9 cellular contexts compared by ENCODE assay signal in genomic region chr5:159773062-159773924, GRCh38.
DNase-seq lines count a peak whose midpoint lies in the region; ATAC-seq, FAIRE-seq and TF ChIP-seq lines count a peak whose summit lies in the region.
"Had no signal": no experiment of that assay in that cellular context is flagged by ENCODE, and none has a peak within 500 bp of the region (broad histone marks: within the 10 kb centered on the region; RNA-seq: fewer than 3 reads in every experiment).

No MANE protein-coding gene starts in this region.

- no peak for TF ChIP-seq EP300 in HepG2 (IDR thresholded peaks at IDR 0.05; ENCODE audit: low read depth in 2 of 2, low read length in 2 of 2)
- TF ChIP-seq EP300 in HepG2 (CRISPR knock-in tag; IDR thresholded peaks at IDR 0.05; ENCODE audit: borderline replicate concordance), result no peak

- H3K9ac ChIP-seq in HepG2 (ENCODE audit: insufficient read depth, low read depth, low read length), result no peak overlapping the region

- H3K27me3 Mint-ChIP-seq in dendritic cell treated with granulocyte-macrophage colony-stimulating factor and Interleukin-4, amounts not matched to agents 40 ng/mL and 50 ng/mL, for 4 days, result peaks cover 49% of the 10 kb centered on the region

- no peaks in the 10 kb centered on the region for H3K4me1 ChIP-seq in HepG2 (ENCODE audit: insufficient read depth, low read length)

- in situ Hi-C loops in HepG2 (cut with HindIII; ENCODE audit: extremely low pct_ligation_motif_present, low pct_unique_long_range_greater_than_20kb), result no loop called here

- H3K27ac Mint-ChIP-seq in dendritic cell treated with granulocyte-macrophage colony-stimulating factor and Interleukin-4, amounts not matched to agents 40 ng/mL and 50 ng/mL, for 4 days, result peak overlapping the region; percentile 30

- no peaks in the 10 kb centered on the region for H3K9me3 Mint-ChIP-seq in dendritic cell treated with granulocyte-macrophage colony-stimulating factor and Interleukin-4, amounts not matched to agents 40 ng/mL and 50 ng/mL, for 4 days

- TF ChIP-seq CTCF in HepG2 (CRISPR knock-in tag; IDR thresholded peaks at IDR 0.05), result peak; percentile 46

- no peak for FAIRE-seq in HepG2 (lab: Jason Lieb, UNC)
- FAIRE-seq: A204.1 had no signal

- CTCF ChIA-PET in HepG2 (lab: Yijun Ruan, JAX; ENCODE audit: low intra/inter-chr PET ratio, low total read pairs), result no interaction called here

- peak overlapping the region in 1 of 3 experiments; percentile 23; a peak in 2 of 6 replicates for H3K4me3 ChIP-seq in HepG2 (replicated peaks in 1 of 3; ENCODE audit: insufficient read depth in 1 of 3, low read depth in 2 of 3, low read length in 3 of 3)

- DNase-seq in DMS 273 (lab: John Stamatoyannopoulos, UW; ENCODE audit: unreplicated experiment), result peak; percentile 87
- DNase-seq in DMS 273 treated with DMSO at 0.1 percent for 48 hours (lab: John Stamatoyannopoulos, UW), result no peak
- peak; percentile 58 for DNase-seq in NCI-H1105 treated with DMSO at 0.1 percent for 48 hours (lab: John Stamatoyannopoulos, UW)
- DNase-seq in activated CD4-positive, alpha-beta T cell treated with anti-CD3 and anti-CD28 coated beads, Interleukin-2, amount 50 U/mL, for 4 hours, result peak; percentile 60 to 66
- DNase-seq in HepG2 (ENCODE audit: low spot score), result no peak
- peak; percentile 65 to 79 for DNase-seq in stimulated activated CD4-positive, alpha-beta T cell treated with anti-CD3 and anti-CD28 coated beads, Interleukin-2, amount 100 ng/mL, for 48 hours

- 11% methylated on average over 21 of the region's 71 CpGs for WGBS in HepG2 (ENCODE audit: low lambda C conversion rate)

- POLR2A ChIA-PET in HepG2 (lab: Yijun Ruan, JAX), result no interaction called here

- no peaks in the 10 kb centered on the region for H3K36me3 ChIP-seq in HepG2 (replicated peaks in 1 of 2; ENCODE audit: control insufficient read depth in 1 of 2, insufficient read depth in 2 of 2, low read length in 2 of 2)

- no peaks in the 10 kb centered on the region for H3K9me3 ChIP-seq in HepG2 (ENCODE audit: low read length)

- H2AFZ ChIP-seq in HepG2 (ENCODE audit: low read length), result no peak overlapping the region

- H4K20me1 ChIP-seq in HepG2 (ENCODE audit: insufficient read depth, low read length), result no peaks in the 10 kb centered on the region

- TF ChIP-seq POLR2A in HepG2 (IDR thresholded peaks at IDR 0.05; ENCODE audit: insufficient read depth in 1 of 2, low read depth in 2 of 2, low read length in 2 of 2), result no peak

- H3K27ac ChIP-seq in HepG2 (ENCODE audit: extremely low read length, insufficient read depth, low read length), result no peak overlapping the region

- TF ChIP-seq RAD21 in HepG2 (CRISPR knock-in tag; IDR thresholded peaks at IDR 0.05), result no peak

- peak; percentile 83 for ATAC-seq in HG02588 (IDR thresholded peaks at IDR 0.05; ENCODE audit: unreplicated experiment)
- peak; percentile 95 for ATAC-seq in HepG2

- H3K79me2 ChIP-seq in HepG2 (ENCODE audit: insufficient read depth, low read length), result no peaks in the 10 kb centered on the region

- peaks cover 3 to 27% of the 10 kb centered on the region in 2 experiments for H3K27me3 ChIP-seq in HepG2 (ENCODE audit: control insufficient read depth in 1 of 2, insufficient read depth in 2 of 2, low read length in 2 of 2)

- no peaks in the 10 kb centered on the region for H3K36me3 Mint-ChIP-seq in dendritic cell treated with granulocyte-macrophage colony-stimulating factor and Interleukin-4, amounts not matched to agents 40 ng/mL and 50 ng/mL, for 4 days (ENCODE audit: low read depth)

- H3K4me3 Mint-ChIP-seq in dendritic cell treated with granulocyte-macrophage colony-stimulating factor and Interleukin-4, amounts not matched to agents 40 ng/mL and 50 ng/mL, for 4 days, result peak overlapping the region; percentile 68

- intact Hi-C loops in dendritic cell treated with granulocyte-macrophage colony-stimulating factor and Interleukin-4, amounts not matched to agents 40 ng/mL and 50 ng/mL, for 4 days (cut with micrococcal nuclease), result no loop called here
- intact Hi-C loops in HepG2 (cut with micrococcal nuclease; ENCODE audit: unreplicated experiment), result no loop called here

- peaks cover 6% of the 10 kb centered on the region for H3K4me1 Mint-ChIP-seq in dendritic cell treated with granulocyte-macrophage colony-stimulating factor and Interleukin-4, amounts not matched to agents 40 ng/mL and 50 ng/mL, for 4 days (ENCODE audit: low read depth)

- no TSS peak for BruUV-seq in HepG2 (replicated peaks; lab: Mats Ljungman, UMichigan)

- peak overlapping the region; percentile 49 for H3K4me2 ChIP-seq in HepG2 (ENCODE audit: low read depth, low read length)

TF ChIP-seq in HepG2, 621 proteins besides CTCF, POLR2A, EP300 and RAD21 (continues in another document):
- TF ChIP-seq RAD51 (IDR thresholded peaks at IDR 0.05; ENCODE audit: borderline replicate concordance) (peak; percentile 59; the same call in 1 of the 2 replicates), ZBTB14 (CRISPR knock-in tag; IDR thresholded peaks at IDR 0.05) (no peak), MYPOP (CRISPR knock-in tag; IDR thresholded peaks at IDR 0.05) (0 out of 2 replicates have a peak, but pooled peaks have one; percentile 37), ZFX (CRISPR knock-in tag; IDR thresholded peaks at IDR 0.05; ENCODE audit: low read depth) (peak; percentile 48; the same call in 1 of the 2 replicates), FOSL2 (CRISPR knock-in tag; IDR thresholded peaks at IDR 0.05) (peak; percentile 36; the same call in 1 of the 2 replicates), KDM5B (CRISPR knock-in tag; IDR thresholded peaks at IDR 0.05; ENCODE audit: borderline replicate concordance) (peak; percentile 23; the same call in 1 of the 2 replicates), ONECUT2 (CRISPR knock-in tag; IDR thresholded peaks at IDR 0.05) (no peak), ATF7-NPFF (CRISPR knock-in tag; IDR thresholded peaks at IDR 0.05; ENCODE audit: low read depth) (0 out of 2 replicates have a peak, but pooled peaks have one; percentile 19), ZNF768 (CRISPR knock-in tag; IDR thresholded peaks at IDR 0.05) (peak; percentile 31; the same call in 1 of the 2 replicates), HNRNPLL (IDR thresholded peaks at IDR 0.05; ENCODE audit: low read depth, low read length, poor library complexity, severe bottlenecking) (peak; percentile 48), ISL2 (CRISPR knock-in tag; IDR thresholded peaks at IDR 0.05) (no peak), TBX2 (CRISPR knock-in tag; IDR thresholded peaks at IDR 0.05; ENCODE audit: borderline replicate concordance) (0 out of 2 replicates have a peak, but pooled peaks have one; percentile 13), XRCC5 (optimal IDR thresholded peaks at IDR 0.05; ENCODE audit: low read length) (peak; percentile 24), TFDP1 (CRISPR knock-in tag; IDR thresholded peaks at IDR 0.05; ENCODE audit: borderline replicate concordance) (peak; percentile 38; the same call in 1 of the 2 replicates)

Comparison
In these comparisons a context has a peak if more than half of its experiments do, and no peak if none do; other contexts are left out.
1. DNase-seq: peak in DMS 273 (single experiment), NCI-H1105 treated with DMSO at 0.1 percent for 48 hours (single experiment), activated CD4-positive, alpha-beta T cell treated with anti-CD3 and anti-CD28 coated beads, Interleukin-2, amount 50 U/mL, for 4 hours (2 of 2) and stimulated activated CD4-positive, alpha-beta T cell treated with anti-CD3 and anti-CD28 coated beads, Interleukin-2, amount 100 ng/mL, for 48 hours (2 of 2); none in DMS 273 treated with DMSO at 0.1 percent for 48 hours (single experiment) and HepG2 (single experiment).